24 cellular contexts compared by ENCODE assay signal in genomic region chr9:135969064-135969683, GRCh38. TPM values are rescaled to one million over a fixed set of nuclear protein-coding genes. Genes with fewer than 3 reads are reported as not detected.
DNase-seq lines count a peak whose midpoint lies in the region; ATAC-seq and TF ChIP-seq lines count a peak whose summit lies in the region.
"Had no signal": no experiment of that assay in that cellular context is flagged by ENCODE, and none has a peak within 500 bp of the region (broad histone marks: within the 10 kb centered on the region; RNA-seq: fewer than 3 reads in every experiment).

No MANE protein-coding gene starts in this region.

- intact Hi-C loops in mucosa of descending colon (cut with DNase I, micrococcal nuclease), result loop anchor here in 1 of 2 donors (2.0 kb wide), 1 partner anchor 154 kb away; no protein-coding TSS in a partner anchor

- peaks cover 2% of the 10 kb centered on the region for H3K27me3 Mint-ChIP-seq in endodermal cell (ENCODE audit: insufficient read depth)

- WGBS in endodermal cell (ENCODE audit: insufficient coverage in 1 of 2, insufficient read length in 1 of 2), 2 experiments, result 77 to 85% methylated on average over 6 to 12 of the region's 12 CpGs
- WGBS in mesodermal cell (ENCODE audit: insufficient coverage in 2 of 2), 2 experiments, result 81 to 86% methylated on average over 7 to 8 of the region's 12 CpGs

- H3K4me3 ChIP-seq in endodermal cell (ENCODE audit: low read length) (no peak overlapping the region), mesodermal cell (ENCODE audit: extremely low read depth, insufficient read depth, low read length, poor library complexity, severe bottlenecking) (no peak overlapping the region), mucosa of descending colon (no peak overlapping the region)
- H3K4me3 ChIP-seq: MG63, SJSA1, vagina had no signal

- ATAC-seq in HG03196 (IDR thresholded peaks at IDR 0.05; ENCODE audit: unreplicated experiment) (no peak), mucosa of descending colon (no peak)
- ATAC-seq: effector memory CD8-positive, alpha-beta T cell had no signal

- peaks cover 5% of the 10 kb centered on the region for H3K27me3 ChIP-seq in endodermal cell (ENCODE audit: control insufficient read depth, insufficient read depth, low read length, poor library complexity, severe bottlenecking)
- H3K27me3 ChIP-seq: MG63, SJSA1, vagina had no signal

- no peak overlapping the region for H3K4me3 Mint-ChIP-seq in endodermal cell
- H3K4me3 Mint-ChIP-seq: central memory CD8-positive, alpha-beta T cell; effector memory CD8-positive, alpha-beta T cell had no signal

- no peak overlapping the region for H3K27ac Mint-ChIP-seq in endodermal cell
- H3K27ac Mint-ChIP-seq: effector memory CD8-positive, alpha-beta T cell had no signal

- H3K27ac ChIP-seq in endodermal cell (ENCODE audit: low read depth, low read length), result no peak overlapping the region
- peak overlapping the region; percentile 5 for H3K27ac ChIP-seq in mesodermal cell (ENCODE audit: low read depth, low read length, severe bottlenecking)
- H3K27ac ChIP-seq: SJSA1, vagina had no signal

- no peaks in the 10 kb centered on the region for H3K36me3 ChIP-seq in endodermal cell (ENCODE audit: control insufficient read depth, insufficient read depth, low read length)
- no peaks in the 10 kb centered on the region for H3K36me3 ChIP-seq in mesodermal cell (ENCODE audit: control insufficient read depth, insufficient read depth, low read length)
- no peaks in the 10 kb centered on the region for H3K36me3 ChIP-seq in mucosa of descending colon (ENCODE audit: low read depth)
- H3K36me3 ChIP-seq: MG63, SJSA1, vagina had no signal

- no peak overlapping the region for H3K9ac ChIP-seq in endodermal cell (ENCODE audit: extremely low read depth, low read length, poor library complexity, severe bottlenecking)

- no peaks in the 10 kb centered on the region for H3K4me1 ChIP-seq in endodermal cell (ENCODE audit: control insufficient read depth, insufficient read depth, low read length)
- peaks cover 19% of the 10 kb centered on the region for H3K4me1 ChIP-seq in mesodermal cell (ENCODE audit: control insufficient read depth, insufficient read depth, low read length, poor library complexity, severe bottlenecking)
- H3K4me1 ChIP-seq in mucosa of descending colon (ENCODE audit: low read depth), result no peaks in the 10 kb centered on the region
- H3K4me1 ChIP-seq: SJSA1 had no signal

- H3K9me3 ChIP-seq in endodermal cell (ENCODE audit: control insufficient read depth, low read length) (no peaks in the 10 kb centered on the region), mesodermal cell (ENCODE audit: control insufficient read depth, low read length) (no peaks in the 10 kb centered on the region), mucosa of descending colon (no peaks in the 10 kb centered on the region)
- H3K9me3 ChIP-seq: MG63, SJSA1, vagina had no signal

- H3K4me1 Mint-ChIP-seq in endodermal cell, result peaks cover 17% of the 10 kb centered on the region

- DNase-seq in AML-193 (lab: John Stamatoyannopoulos, UW) (peak; percentile 4 to 10), NOMO-1 treated with DMSO at 0.1 percent for 48 hours (lab: John Stamatoyannopoulos, UW; ENCODE audit: unreplicated experiment) (peak; percentile 65), endodermal cell (peak; percentile 37), DMS153 treated with DMSO at 0.1 percent for 48 hours (lab: John Stamatoyannopoulos, UW; ENCODE audit: unreplicated experiment) (no peak), NAMALWA (ENCODE audit: low spot score) (no peak), mucosa of descending colon (no peak)
- DNase-seq: activated CD4-positive, alpha-beta T cell treated with anti-CD3 and anti-CD28 coated beads for 4 hours; activated CD8-positive, alpha-beta memory T cell treated with anti-CD3 and anti-CD28 coated beads, Interleukin-2, amount 50 U/mL, for 48 hours; activated effector memory CD4-positive, alpha-beta T cell treated with anti-CD3 and anti-CD28 coated beads, Interleukin-2, amount 50 U/mL, for 16 hours; amniotic stem cell; COR-L47; effector memory CD8-positive, alpha-beta T cell; hippocampal formation; MG63; NCI-H2081; NCI-H524 treated with DMSO at 0.1 percent for 48 hours; occipital lobe; OCI-M1; stimulated activated CD4-positive, alpha-beta T cell treated with anti-CD3 and anti-CD28 coated beads, Interleukin-2, amount 100 ng/mL, for 48 hours had no signal

- no peaks in the 10 kb centered on the region for H3K36me3 Mint-ChIP-seq in endodermal cell (ENCODE audit: low read depth)

- TF ChIP-seq CTCF in endodermal cell (conservative IDR thresholded peaks at IDR 0.05), result no peak
- TF ChIP-seq CTCF in mucosa of descending colon (IDR thresholded peaks at IDR 0.05), result no peak

- no peaks in the 10 kb centered on the region for H3K9me3 Mint-ChIP-seq in endodermal cell
- H3K9me3 Mint-ChIP-seq: central memory CD8-positive, alpha-beta T cell; effector memory CD8-positive, alpha-beta T cell had no signal

RNA-seq across cellular contexts. Expression of gene UBAC1, which starts 8.0 kb away (rescaled TPM):
- total RNA-seq in endodermal cell (10 to 100 TPM; 47.9 to 48.4 TPM), mucosa of descending colon (10 to 100 TPM; 55.5 to 70.4 (median 64.0) TPM)
- polyA plus RNA-seq in endodermal cell (2013, experiment 1 of 2), result 43.3 TPM
- 38.8 TPM for polyA plus RNA-seq in endodermal cell (2013, experiment 2 of 2)
- polyA plus RNA-seq in mesodermal cell (2013, experiment 1 of 2), result 44.5 TPM
- polyA plus RNA-seq in mesodermal cell (2013, experiment 2 of 2), result 41.5 TPM

Comparison
In these comparisons a context has a peak if more than half of its experiments do, and no peak if none do; other contexts are left out.
1. DNase-seq: peak in AML-193 (2 of 2), NOMO-1 treated with DMSO at 0.1 percent for 48 hours (single experiment) and endodermal cell (single experiment); none in DMS153 treated with DMSO at 0.1 percent for 48 hours (single experiment), NAMALWA (single experiment) and mucosa of descending colon (0 of 3).